18 cellular contexts compared by ENCODE assay signal in genomic region chr3:188520466-188520865, GRCh38.
DNase-seq lines count a peak whose midpoint lies in the region; ATAC-seq and TF ChIP-seq lines count a peak whose summit lies in the region.
"Had no signal": no experiment of that assay in that cellular context is flagged by ENCODE, and none has a peak within 500 bp of the region (broad histone marks: within the 10 kb centered on the region; RNA-seq: fewer than 3 reads in every experiment).

No MANE protein-coding gene starts in this region.

- intact Hi-C loops in left ventricle myocardium inferior (cut with micrococcal nuclease) = no loop called here
- intact Hi-C loops in right cardiac atrium (cut with DNase I) = no loop called here

- H3K4me3 ChIP-seq in left ventricle myocardium inferior (no peak overlapping the region), right cardiac atrium (ENCODE audit: low read length) (no peak overlapping the region), astrocyte of the spinal cord (ENCODE audit: low read depth, low read length) (no peak overlapping the region), fibroblast of the aortic adventitia (ENCODE audit: low read depth, low read length) (no peak overlapping the region), subcutaneous abdominal adipose tissue (ENCODE audit: low read depth in 1 of 5, low read length in 5 of 5) (no peak overlapping the region)
- H3K4me3 ChIP-seq: BLaER1, GM23248, K562, PC-9 had no signal

- H3K9ac ChIP-seq in subcutaneous abdominal adipose tissue (ENCODE audit: low read length in 5 of 5) = no peak overlapping the region
- H3K9ac ChIP-seq: BLaER1, GM23248 had no signal

- DNase-seq in left ventricle myocardium inferior = no peak
- DNase-seq in right cardiac atrium = no peak
- DNase-seq in astrocyte of the spinal cord (ENCODE audit: low read depth, low spot score) = peak; percentile 44
- peak; percentile 21 for DNase-seq in fibroblast of the aortic adventitia (ENCODE audit: low read depth)
- DNase-seq in activated naive CD4-positive, alpha-beta T cell (lab: John Stamatoyannopoulos, UW) = no peak
- no peak for DNase-seq in SW 1271 (lab: John Stamatoyannopoulos, UW)
- DNase-seq: CD8-positive, alpha-beta memory T cell; DMS79; GM23248; NCI-H1436 treated with DMSO at 0.1 percent for 48 hours; NCI-H2029 treated with DMSO at 0.1 percent for 48 hours; NCI-H2171 treated with DMSO at 0.1 percent for 48 hours; NCI-H774; PC-9 had no signal

- H3K27me3 ChIP-seq in left ventricle myocardium inferior (ENCODE audit: low read depth) = no peaks in the 10 kb centered on the region
- no peaks in the 10 kb centered on the region for H3K27me3 ChIP-seq in right cardiac atrium (ENCODE audit: control insufficient read depth, insufficient read depth)
- no peaks in the 10 kb centered on the region for H3K27me3 ChIP-seq in subcutaneous abdominal adipose tissue (ENCODE audit: control insufficient read depth in 5 of 5, insufficient read depth in 4 of 5, low read length in 5 of 5)
- H3K27me3 ChIP-seq: BLaER1 had no signal

- in situ Hi-C loops in astrocyte of the spinal cord (cut with HindIII; ENCODE audit: low sequenced_read_pairs) = loop anchor here (25.0 kb wide), 1 partner anchor 783 kb away; the partner anchor contains the start of gene BCL6

- H3K9me3 ChIP-seq in left ventricle myocardium inferior (replicated peaks) (no peaks in the 10 kb centered on the region), right cardiac atrium (ENCODE audit: control insufficient read depth, low read length) (no peaks in the 10 kb centered on the region), subcutaneous abdominal adipose tissue (ENCODE audit: control insufficient read depth in 5 of 5, low read length in 5 of 5) (no peaks in the 10 kb centered on the region)

- H3K36me3 ChIP-seq in left ventricle myocardium inferior = peaks cover 9% of the 10 kb centered on the region
- H3K36me3 ChIP-seq in subcutaneous abdominal adipose tissue (ENCODE audit: control insufficient read depth in 5 of 5, insufficient read depth in 5 of 5, low read length in 5 of 5) = peaks cover 3 to 7% (median 3%) of the 10 kb centered on the region in 5 donors

- TF ChIP-seq CTCF in left ventricle myocardium inferior (IDR thresholded peaks at IDR 0.05; ENCODE audit: borderline replicate concordance) = no peak
- no peak for TF ChIP-seq CTCF in astrocyte of the spinal cord (IDR thresholded peaks at IDR 0.05; ENCODE audit: low read depth, low read length)
- TF ChIP-seq CTCF in fibroblast of the aortic adventitia (IDR thresholded peaks at IDR 0.05; ENCODE audit: insufficient read depth, low read length) = no peak

- H3K4me1 ChIP-seq in left ventricle myocardium inferior = peaks cover 19% of the 10 kb centered on the region
- H3K4me1 ChIP-seq in right cardiac atrium (ENCODE audit: control insufficient read depth, insufficient read depth, low read length) = peaks cover 2% of the 10 kb centered on the region
- H3K4me1 ChIP-seq in subcutaneous abdominal adipose tissue (ENCODE audit: control insufficient read depth in 5 of 5, insufficient read depth in 5 of 5, low read length in 5 of 5) = peaks cover 0 to 27% (median 5%) of the 10 kb centered on the region in 5 donors
- H3K4me1 ChIP-seq: BLaER1 had no signal

- ATAC-seq in right cardiac atrium (no peak), HG02678 (IDR thresholded peaks at IDR 0.05; ENCODE audit: unreplicated experiment) (no peak)
- ATAC-seq: K562 had no signal

- 33% methylated on average over 4 of the region's 4 CpGs for WGBS in right cardiac atrium

- H3K27ac ChIP-seq in left ventricle myocardium inferior (replicated peaks) = peak overlapping the region; percentile 33
- H3K27ac ChIP-seq in right cardiac atrium (ENCODE audit: low read length) = no peak overlapping the region
- peak overlapping the region; percentile 48 for H3K27ac ChIP-seq in subcutaneous abdominal adipose tissue (ENCODE audit: low read depth, low read length)
- H3K27ac ChIP-seq: BLaER1, GM23248, PC-9 had no signal

Comparison
In these comparisons a context has a peak if more than half of its experiments do, and no peak if none do; other contexts are left out.
1. DNase-seq: peak in astrocyte of the spinal cord (single experiment) and fibroblast of the aortic adventitia (single experiment); none in left ventricle myocardium inferior (single experiment), right cardiac atrium (0 of 3), activated naive CD4-positive, alpha-beta T cell (0 of 4) and SW 1271 (0 of 2).